1 cellular context compared by ENCODE assay signal in the genomic region with DNA sequence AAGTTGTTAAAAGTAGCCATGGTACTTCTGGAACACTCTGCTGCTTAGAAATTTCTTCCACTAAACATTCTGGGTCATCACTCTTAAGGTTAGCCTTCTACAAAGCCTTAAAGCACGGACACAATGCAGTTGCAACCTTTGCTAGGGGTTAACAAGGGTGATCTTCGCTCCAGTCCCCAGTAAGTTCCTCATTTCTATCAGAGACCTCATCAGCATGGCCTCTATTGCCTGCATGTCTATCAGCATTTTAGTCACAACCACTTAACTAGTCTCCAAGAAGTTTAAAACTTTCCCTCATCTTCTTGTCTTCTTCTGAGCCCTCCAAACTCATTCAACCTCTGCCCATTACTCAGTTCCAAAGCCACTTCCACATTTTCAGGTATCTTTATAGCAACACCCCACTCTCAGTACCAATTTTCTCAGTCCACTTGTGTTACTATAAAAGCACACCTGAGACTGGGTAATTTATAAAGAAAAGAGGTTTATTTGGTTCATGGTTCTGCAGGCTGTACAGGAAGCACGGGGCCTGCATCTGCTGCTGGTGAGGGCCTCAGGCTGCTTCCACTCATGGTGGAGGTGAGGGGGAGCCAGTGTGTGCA.
A peak's percentile ranks its signal among the peaks of the same experiment; 100 is the strongest.
TF ChIP-seq lines count a peak whose summit lies in the region.

No MANE protein-coding gene starts in this region.

TF ChIP-seq in K562, 482 proteins besides CTCF, POLR2A, EP300 and RAD21:
- TF ChIP-seq ZNF707 (CRISPR knock-in tag; conservative IDR thresholded peaks at IDR 0.05), result peak; percentile 70
- TF ChIP-seq TCF3 (CRISPR knock-in tag; IDR thresholded peaks at IDR 0.05), result no peak
- TF ChIP-seq, protein P1, sequence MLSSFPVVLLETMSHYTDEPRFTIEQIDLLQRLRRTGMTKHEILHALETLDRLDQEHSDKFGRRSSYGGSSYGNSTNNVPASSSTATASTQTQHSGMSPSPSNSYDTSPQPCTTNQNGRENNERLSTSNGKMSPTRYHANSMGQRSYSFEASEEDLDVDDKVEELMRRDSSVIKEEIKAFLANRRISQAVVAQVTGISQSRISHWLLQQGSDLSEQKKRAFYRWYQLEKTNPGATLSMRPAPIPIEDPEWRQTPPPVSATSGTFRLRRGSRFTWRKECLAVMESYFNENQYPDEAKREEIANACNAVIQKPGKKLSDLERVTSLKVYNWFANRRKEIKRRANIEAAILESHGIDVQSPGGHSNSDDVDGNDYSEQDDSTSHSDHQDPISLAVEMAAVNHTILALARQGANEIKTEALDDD (IDR thresholded peaks at IDR 0.05), result peak; percentile 91
